Comparison of ENCODE assay signal across 1 cellular context in genomic region chr19:55584871-55585270, GRCh38.
TF ChIP-seq lines count a peak whose summit lies in the region.

No MANE protein-coding gene starts in this region.

TF ChIP-seq in GM23338, 12 proteins besides CTCF, POLR2A, EP300 and RAD21 (continued from another document):
- TF ChIP-seq ETS1 (IDR thresholded peaks at IDR 0.05) (no peak), EZH2phosphoT487 (IDR thresholded peaks at IDR 0.05; ENCODE audit: unreplicated experiment) (no peak), EZH2 (IDR thresholded peaks at IDR 0.05; ENCODE audit: low read depth, unreplicated experiment) (no peak), NANOG (IDR thresholded peaks at IDR 0.05; ENCODE audit: borderline replicate concordance) (no peak), REST (IDR thresholded peaks at IDR 0.05; ENCODE audit: unreplicated experiment) (no peak)
